Comparison of ENCODE assay signal across 8 cellular contexts in the genomic region with DNA sequence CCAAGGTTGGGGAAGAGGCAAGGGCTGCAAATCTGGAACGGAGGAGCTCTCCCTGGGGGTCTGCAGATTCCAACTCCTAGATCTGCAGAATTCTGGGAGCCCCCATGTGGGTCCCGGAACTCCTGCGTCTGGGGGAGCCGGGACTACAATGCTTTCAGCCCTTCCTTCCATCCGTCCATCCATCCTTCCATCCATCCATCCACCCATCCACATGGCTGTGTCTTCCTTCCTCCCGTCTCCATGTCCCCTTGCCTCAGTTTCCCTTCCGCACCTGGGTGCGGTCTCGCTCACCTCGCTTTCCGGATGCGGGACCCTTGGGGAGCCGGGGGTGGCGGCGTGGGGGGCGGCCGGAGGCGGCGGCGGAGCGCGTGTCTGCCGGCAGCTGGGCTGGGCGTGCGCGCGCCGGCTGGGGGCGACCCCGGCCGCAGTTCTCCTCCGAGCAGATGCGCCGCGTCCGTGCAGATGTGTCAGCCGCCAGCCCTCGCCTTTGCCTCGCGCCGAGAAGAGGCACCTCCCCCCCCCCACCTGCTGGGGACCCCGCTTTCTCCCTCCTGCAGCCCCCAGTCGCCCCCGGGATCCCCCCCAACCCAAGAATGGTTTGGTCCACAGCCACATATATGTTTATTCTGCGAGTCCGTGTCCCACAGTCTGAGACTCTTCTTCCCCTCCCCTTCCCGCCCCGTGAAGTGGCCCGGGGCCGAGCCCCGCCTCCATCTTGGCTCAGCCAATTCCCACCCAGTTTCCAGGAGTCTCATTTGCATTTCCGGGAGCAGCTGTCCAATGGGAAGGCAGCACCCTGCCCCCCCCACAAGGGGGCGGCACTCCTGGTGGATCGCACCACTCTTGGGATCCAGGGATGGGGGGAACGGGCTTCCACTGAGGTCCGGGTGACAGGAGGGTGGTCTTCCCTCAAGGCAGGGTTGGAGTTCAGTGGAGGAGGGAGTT.
A peak's percentile ranks its signal among the peaks of the same experiment; 100 is the strongest.
DNase-seq lines count a peak whose midpoint lies in the region; ATAC-seq and TF ChIP-seq lines count a peak whose summit lies in the region.

No MANE protein-coding gene starts in this region.

- peaks cover 26 to 35% of the 10 kb centered on the region in 2 donors for H3K27me3 Mint-ChIP-seq in stimulated activated naive B cell treated with anti-CD40 and anti-IgM and Interleukin-4, amounts not matched to agents 10 μg/mL and 1 μg/mL and 100 μg/mL, for 72 hours

- peaks cover 4% of the 10 kb centered on the region for H3K27me3 ChIP-seq in layer of hippocampus (ENCODE audit: control insufficient read depth, insufficient read depth, low read length)

- H3K36me3 Mint-ChIP-seq in stimulated activated naive B cell treated with anti-CD40 and anti-IgM and Interleukin-4, amounts not matched to agents 10 μg/mL and 1 μg/mL and 100 μg/mL, for 72 hours = peaks cover 28 to 36% of the 10 kb centered on the region in 2 donors

- no peak overlapping the region for H3K27ac Mint-ChIP-seq in stimulated activated naive B cell treated with anti-CD40 and anti-IgM and Interleukin-4, amounts not matched to agents 10 μg/mL and 1 μg/mL and 100 μg/mL, for 72 hours

- DNase-seq in DMS114 treated with DMSO at 0.1 percent for 48 hours (lab: John Stamatoyannopoulos, UW; ENCODE audit: unreplicated experiment) (peak; percentile 64), MV-4-11 (lab: John Stamatoyannopoulos, UW) (peak; percentile 91), choroid plexus epithelial cell (ENCODE audit: low read depth) (peak; percentile 90)
- no peak for DNase-seq in stimulated activated naive B cell treated with anti-CD40 and anti-IgM and Interleukin-4, amounts not matched to agents 10 μg/mL and 1 μg/mL and 100 μg/mL, for 72 hours

- H3K4me3 Mint-ChIP-seq in stimulated activated naive B cell treated with anti-CD40 and anti-IgM and Interleukin-4, amounts not matched to agents 10 μg/mL and 1 μg/mL and 100 μg/mL, for 72 hours = peak overlapping the region in 1 of 2 donors; percentile 34

- peak overlapping the region; percentile 65 for H3K27ac ChIP-seq in layer of hippocampus (ENCODE audit: low read depth, low read length)

- ATAC-seq in SK-N-SH treated with all-trans-retinoic acid at 6 μM for 48 hours = peak; percentile 76
- ATAC-seq in stimulated activated naive B cell treated with anti-CD40 and anti-IgM and Interleukin-4, amounts not matched to agents 10 μg/mL and 1 μg/mL and 100 μg/mL, for 72 hours (replicated peaks) = peak; percentile 19 to 46
- no peak for ATAC-seq in GM21786 (IDR thresholded peaks at IDR 0.05; ENCODE audit: unreplicated experiment)
- no peak for ATAC-seq in GM21447 (IDR thresholded peaks at IDR 0.05; ENCODE audit: unreplicated experiment)

- peaks cover 20 to 42% of the 10 kb centered on the region in 2 donors for H3K4me1 Mint-ChIP-seq in stimulated activated naive B cell treated with anti-CD40 and anti-IgM and Interleukin-4, amounts not matched to agents 10 μg/mL and 1 μg/mL and 100 μg/mL, for 72 hours

- H3K9me3 Mint-ChIP-seq in stimulated activated naive B cell treated with anti-CD40 and anti-IgM and Interleukin-4, amounts not matched to agents 10 μg/mL and 1 μg/mL and 100 μg/mL, for 72 hours = no peaks in the 10 kb centered on the region

- peak overlapping the region; percentile 40 for H3K4me3 ChIP-seq in choroid plexus epithelial cell (ENCODE audit: low read depth, low read length)

- peak; percentile 23 for TF ChIP-seq CTCF in choroid plexus epithelial cell (conservative IDR thresholded peaks at IDR 0.05; ENCODE audit: low read depth, low read length)

TF ChIP-seq in SK-N-SH treated with all-trans-retinoic acid at 6 μM for 48 hours, 23 proteins besides CTCF, POLR2A, EP300 and RAD21 (continues in another document):
- no peak for TF ChIP-seq RARB (CRISPR knock-in tag; IDR thresholded peaks at IDR 0.05)
- TF ChIP-seq BACH2 (CRISPR knock-in tag; IDR thresholded peaks at IDR 0.05; ENCODE audit: borderline replicate concordance) = no peak
- TF ChIP-seq, protein P1, sequence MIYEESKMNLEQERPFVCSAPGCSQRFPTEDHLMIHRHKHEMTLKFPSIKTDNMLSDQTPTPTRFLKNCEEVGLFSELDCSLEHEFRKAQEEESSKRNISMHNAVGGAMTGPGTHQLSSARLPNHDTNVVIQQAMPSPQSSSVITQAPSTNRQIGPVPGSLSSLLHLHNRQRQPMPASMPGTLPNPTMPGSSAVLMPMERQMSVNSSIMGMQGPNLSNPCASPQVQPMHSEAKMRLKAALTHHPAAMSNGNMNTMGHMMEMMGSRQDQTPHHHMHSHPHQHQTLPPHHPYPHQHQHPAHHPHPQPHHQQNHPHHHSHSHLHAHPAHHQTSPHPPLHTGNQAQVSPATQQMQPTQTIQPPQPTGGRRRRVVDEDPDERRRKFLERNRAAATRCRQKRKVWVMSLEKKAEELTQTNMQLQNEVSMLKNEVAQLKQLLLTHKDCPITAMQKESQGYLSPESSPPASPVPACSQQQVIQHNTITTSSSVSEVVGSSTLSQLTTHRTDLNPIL (CRISPR knock-in tag; IDR thresholded peaks at IDR 0.05; ENCODE audit: low read depth) = no peak
- no peak for TF ChIP-seq ARNTL (CRISPR knock-in tag; IDR thresholded peaks at IDR 0.05; ENCODE audit: borderline replicate concordance, low read depth)
- no peak for TF ChIP-seq ZFP3 (CRISPR knock-in tag; IDR thresholded peaks at IDR 0.05)
- TF ChIP-seq, protein P2, sequence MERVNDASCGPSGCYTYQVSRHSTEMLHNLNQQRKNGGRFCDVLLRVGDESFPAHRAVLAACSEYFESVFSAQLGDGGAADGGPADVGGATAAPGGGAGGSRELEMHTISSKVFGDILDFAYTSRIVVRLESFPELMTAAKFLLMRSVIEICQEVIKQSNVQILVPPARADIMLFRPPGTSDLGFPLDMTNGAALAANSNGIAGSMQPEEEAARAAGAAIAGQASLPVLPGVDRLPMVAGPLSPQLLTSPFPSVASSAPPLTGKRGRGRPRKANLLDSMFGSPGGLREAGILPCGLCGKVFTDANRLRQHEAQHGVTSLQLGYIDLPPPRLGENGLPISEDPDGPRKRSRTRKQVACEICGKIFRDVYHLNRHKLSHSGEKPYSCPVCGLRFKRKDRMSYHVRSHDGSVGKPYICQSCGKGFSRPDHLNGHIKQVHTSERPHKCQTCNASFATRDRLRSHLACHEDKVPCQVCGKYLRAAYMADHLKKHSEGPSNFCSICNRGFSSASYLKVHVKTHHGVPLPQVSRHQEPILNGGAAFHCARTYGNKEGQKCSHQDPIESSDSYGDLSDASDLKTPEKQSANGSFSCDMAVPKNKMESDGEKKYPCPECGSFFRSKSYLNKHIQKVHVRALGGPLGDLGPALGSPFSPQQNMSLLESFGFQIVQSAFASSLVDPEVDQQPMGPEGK (CRISPR knock-in tag; IDR thresholded peaks at IDR 0.05; ENCODE audit: borderline replicate concordance) = no peak
- no peak for TF ChIP-seq SNAI2 (CRISPR knock-in tag; IDR thresholded peaks at IDR 0.05)
- TF ChIP-seq PPARA (CRISPR knock-in tag; IDR thresholded peaks at IDR 0.05; ENCODE audit: borderline replicate concordance) = no peak
- no peak for TF ChIP-seq ZNF8 (CRISPR knock-in tag; IDR thresholded peaks at IDR 0.05)
- no peak for TF ChIP-seq ISL1 (CRISPR knock-in tag; IDR thresholded peaks at IDR 0.05)
- TF ChIP-seq GLIS3 (CRISPR knock-in tag; IDR thresholded peaks at IDR 0.05) = no peak
- no peak for TF ChIP-seq OSR1 (CRISPR knock-in tag; IDR thresholded peaks at IDR 0.05)
- TF ChIP-seq, protein P3, sequence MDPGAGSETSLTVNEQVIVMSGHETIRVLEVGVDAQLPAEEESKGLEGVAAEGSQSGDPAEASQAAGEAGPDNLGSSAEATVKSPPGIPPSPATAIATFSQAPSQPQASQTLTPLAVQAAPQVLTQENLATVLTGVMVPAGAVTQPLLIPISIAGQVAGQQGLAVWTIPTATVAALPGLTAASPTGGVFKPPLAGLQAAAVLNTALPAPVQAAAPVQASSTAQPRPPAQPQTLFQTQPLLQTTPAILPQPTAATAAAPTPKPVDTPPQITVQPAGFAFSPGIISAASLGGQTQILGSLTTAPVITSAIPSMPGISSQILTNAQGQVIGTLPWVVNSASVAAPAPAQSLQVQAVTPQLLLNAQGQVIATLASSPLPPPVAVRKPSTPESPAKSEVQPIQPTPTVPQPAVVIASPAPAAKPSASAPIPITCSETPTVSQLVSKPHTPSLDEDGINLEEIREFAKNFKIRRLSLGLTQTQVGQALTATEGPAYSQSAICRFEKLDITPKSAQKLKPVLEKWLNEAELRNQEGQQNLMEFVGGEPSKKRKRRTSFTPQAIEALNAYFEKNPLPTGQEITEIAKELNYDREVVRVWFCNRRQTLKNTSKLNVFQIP (CRISPR knock-in tag; IDR thresholded peaks at IDR 0.05; ENCODE audit: borderline replicate concordance, low read depth) = no peak
- no peak for TF ChIP-seq ZFP30 (CRISPR knock-in tag; IDR thresholded peaks at IDR 0.05)
- TF ChIP-seq TOX (CRISPR knock-in tag; IDR thresholded peaks at IDR 0.05; ENCODE audit: borderline replicate concordance) = no peak
- TF ChIP-seq, protein P4, sequence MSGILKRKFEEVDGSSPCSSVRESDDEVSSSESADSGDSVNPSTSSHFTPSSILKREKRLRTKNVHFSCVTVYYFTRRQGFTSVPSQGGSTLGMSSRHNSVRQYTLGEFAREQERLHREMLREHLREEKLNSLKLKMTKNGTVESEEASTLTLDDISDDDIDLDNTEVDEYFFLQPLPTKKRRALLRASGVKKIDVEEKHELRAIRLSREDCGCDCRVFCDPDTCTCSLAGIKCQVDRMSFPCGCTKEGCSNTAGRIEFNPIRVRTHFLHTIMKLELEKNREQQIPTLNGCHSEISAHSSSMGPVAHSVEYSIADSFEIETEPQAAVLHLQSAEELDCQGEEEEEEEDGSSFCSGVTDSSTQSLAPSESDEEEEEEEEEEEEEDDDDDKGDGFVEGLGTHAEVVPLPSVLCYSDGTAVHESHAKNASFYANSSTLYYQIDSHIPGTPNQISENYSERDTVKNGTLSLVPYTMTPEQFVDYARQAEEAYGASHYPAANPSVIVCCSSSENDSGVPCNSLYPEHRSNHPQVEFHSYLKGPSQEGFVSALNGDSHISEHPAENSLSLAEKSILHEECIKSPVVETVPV (CRISPR knock-in tag; IDR thresholded peaks at IDR 0.05) = no peak

Comparison
In these comparisons a context has a peak if more than half of its experiments do, and no peak if none do; other contexts are left out.
1. ATAC-seq: peak in SK-N-SH treated with all-trans-retinoic acid at 6 μM for 48 hours (single experiment) and stimulated activated naive B cell treated with anti-CD40 and anti-IgM and Interleukin-4, amounts not matched to agents 10 μg/mL and 1 μg/mL and 100 μg/mL, for 72 hours (2 of 2); none in GM21786 (single experiment) and GM21447 (single experiment).